31 cellular contexts compared by ENCODE assay signal in the genomic region with DNA sequence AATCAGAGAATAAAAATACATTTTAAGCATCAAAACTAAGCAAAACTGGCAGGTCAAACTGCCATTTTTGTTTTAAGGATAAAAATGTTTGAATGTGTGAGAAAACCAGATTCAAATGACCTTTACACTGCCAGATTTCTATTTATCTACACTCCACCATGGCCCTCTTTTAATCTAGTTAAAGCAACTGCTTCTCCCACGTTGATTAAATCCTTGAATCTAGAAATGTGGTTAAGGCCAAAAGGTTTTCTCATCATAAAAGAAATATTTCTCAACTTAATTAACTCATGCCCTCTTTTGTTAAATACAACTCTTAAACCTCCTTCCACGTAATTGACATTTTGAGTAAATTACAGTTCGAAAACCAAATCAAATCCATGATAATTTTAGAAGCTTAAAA. TPM values are rescaled to one million over a fixed set of nuclear protein-coding genes. Genes with fewer than 3 reads are reported as not detected.
DNase-seq lines count a peak whose midpoint lies in the region; ATAC-seq, FAIRE-seq and TF ChIP-seq lines count a peak whose summit lies in the region.
"Had no signal": no experiment of that assay in that cellular context is flagged by ENCODE, and none has a peak within 500 bp of the region (broad histone marks: within the 10 kb centered on the region; RNA-seq: fewer than 3 reads in every experiment).

No MANE protein-coding gene starts in this region.

- H3K79me2 ChIP-seq in K562 (ENCODE audit: control insufficient read depth, insufficient read depth, low read length) (peaks cover 89% of the 10 kb centered on the region), parathyroid adenoma (peaks cover 15% of the 10 kb centered on the region), HepG2 (ENCODE audit: insufficient read depth, low read length) (peaks cover 96% of the 10 kb centered on the region)

- in situ Hi-C loops in K562 (cut with MboI), result no loop called here
- in situ Hi-C loops in HepG2 (cut with HindIII; ENCODE audit: extremely low pct_ligation_motif_present, low pct_unique_long_range_greater_than_20kb), result no loop called here

- H3K27ac ChIP-seq in A549 (peak overlapping the region; percentile 63 to 83), HEK293 (ENCODE audit: extremely low read depth, low read depth, low read length) (no peak overlapping the region), K562 (ENCODE audit: extremely low read depth, low read depth, low read length) (no peak overlapping the region), parathyroid adenoma (no peak overlapping the region), HepG2 (ENCODE audit: extremely low read length, insufficient read depth, low read length) (no peak overlapping the region)
- H3K27ac ChIP-seq: BLaER1, left lung, upper lobe of left lung had no signal

- CTCF ChIA-PET in A549 (lab: Yijun Ruan, JAX) (interaction anchor here (0.9 to 2.0 kb wide), 2 partner anchors 11 to 50 kb away, joined by 3 to 6 read pairs; no protein-coding TSS in a partner anchor), HEK293 (lab: Yijun Ruan, JAX) (no interaction called here), K562 (lab: Yijun Ruan, JAX; ENCODE audit: low intra/inter-chr PET ratio) (no interaction called here), HepG2 (lab: Yijun Ruan, JAX; ENCODE audit: low intra/inter-chr PET ratio, low total read pairs) (no interaction called here)

- POLR2A ChIA-PET in A549 (lab: Yijun Ruan, JAX), result interaction anchor here (0.5 kb wide), 1 partner anchor 12 kb away, joined by 3 read pairs; no protein-coding TSS in a partner anchor
- POLR2A ChIA-PET in HEK293 (lab: Yijun Ruan, JAX), result no interaction called here
- POLR2A ChIA-PET in K562 (lab: Yijun Ruan, JAX), result interaction anchor here (1.4 kb wide), 1 partner anchor 9 kb away, joined by 3 read pairs; no protein-coding TSS in a partner anchor
- POLR2A ChIA-PET in HepG2 (lab: Yijun Ruan, JAX), result no interaction called here

- H3K27me3 ChIP-seq in K562 (ENCODE audit: control insufficient read depth in 2 of 2, insufficient read depth in 2 of 2, low read length in 2 of 2) (no peaks in the 10 kb centered on the region), parathyroid adenoma (ENCODE audit: control insufficient read depth, insufficient read depth, low read length) (no peaks in the 10 kb centered on the region), HepG2 (ENCODE audit: control insufficient read depth in 1 of 2, insufficient read depth in 2 of 2, low read length in 2 of 2) (no peaks in the 10 kb centered on the region; a peak in 1 of 5 replicates)
- H3K27me3 ChIP-seq: BLaER1, left lung, upper lobe of left lung had no signal

- no TSS peak for BruUV-seq in K562 (replicated peaks; lab: Mats Ljungman, UMichigan)
- BruUV-seq in HepG2 (replicated peaks; lab: Mats Ljungman, UMichigan), result no TSS peak

- DNase-seq in A549 (ENCODE audit: low read depth in 1 of 2, low spot score in 1 of 2) (no peak), K562 (ENCODE audit: extremely low read depth in 1 of 4, low spot score in 3 of 4) (no peak), OCI-M2 (lab: John Stamatoyannopoulos, UW; ENCODE audit: unreplicated experiment) (no peak), HepG2 (ENCODE audit: low spot score) (no peak), NCI-H1092 treated with DMSO at 0.1 percent for 48 hours (lab: John Stamatoyannopoulos, UW) (no peak)
- DNase-seq: activated CD4-positive, alpha-beta memory T cell treated with anti-CD3 and anti-CD28 coated beads for 36 hours; activated CD4-positive, CD25-positive, alpha-beta regulatory T cell; activated CD8-positive, alpha-beta memory T cell treated with anti-CD3 and anti-CD28 coated beads, Interleukin-2, amount 50 U/mL, for 4 hours; activated naive CD4-positive, alpha-beta T cell treated with anti-CD3 and anti-CD28 coated beads, Interleukin-2, amount 50 U/mL, for 16 hours; amygdala; COR-L47; DMS53; H7; hippocampal formation; KG1; left lung; MM.1S; naive B cell; NCI-H1436; NCI-H774; occipital lobe; retina; SHP77 treated with DMSO at 0.1 percent for 48 hours; stimulated activated CD4-positive, alpha-beta T cell treated with anti-CD3 and anti-CD28 coated beads, Interleukin-12 subunit alpha, Interleukin-12 subunit beta, amount 100 ng/mL, for 4 hours; stimulated activated CD4-positive, alpha-beta T cell treated with anti-CD3 and anti-CD28 coated beads, Interleukin-4, amount 100 ng/mL, for 1 hour; upper lobe of left lung had no signal

- TF ChIP-seq CTCF in A549 (IDR thresholded peaks at IDR 0.05), result no peak
- no peak for TF ChIP-seq CTCF in HEK293 (tag by site-specific recombination; IDR thresholded peaks at IDR 0.05)
- no peak for TF ChIP-seq CTCF in K562 (IDR thresholded peaks at IDR 0.05 in 2 of 3, conservative IDR thresholded peaks at IDR 0.05 in 1 of 3; ENCODE audit: insufficient read depth in 2 of 3, low read depth in 1 of 3, low read length in 3 of 3)
- TF ChIP-seq CTCF in parathyroid adenoma (IDR thresholded peaks at IDR 0.05), result no peak
- TF ChIP-seq CTCF in HepG2 (CRISPR knock-in tag; IDR thresholded peaks at IDR 0.05), result no peak

- H3K4me1 ChIP-seq in A549, result peaks cover 84% of the 10 kb centered on the region
- peaks cover 27% of the 10 kb centered on the region for H3K4me1 ChIP-seq in HEK293 (ENCODE audit: control insufficient read depth, insufficient read depth, low read length)
- H3K4me1 ChIP-seq in K562 (replicated peaks in 1 of 2; ENCODE audit: control insufficient read depth in 2 of 2, insufficient read depth in 2 of 2, low read length in 2 of 2), result no peaks in the 10 kb centered on the region
- no peaks in the 10 kb centered on the region for H3K4me1 ChIP-seq in parathyroid adenoma
- peaks cover 60% of the 10 kb centered on the region for H3K4me1 ChIP-seq in HepG2 (ENCODE audit: insufficient read depth, low read length)

- peak overlapping the region; percentile 28; the same call in 2 of the 3 replicates for H3K4me3 ChIP-seq in A549
- no peak overlapping the region for H3K4me3 ChIP-seq in HEK293 (ENCODE audit: low read depth, low read length)
- H3K4me3 ChIP-seq in K562, result no peak overlapping the region
- no peak overlapping the region for H3K4me3 ChIP-seq in parathyroid adenoma (ENCODE audit: low read depth, low read length)
- H3K4me3 ChIP-seq in HepG2 (replicated peaks in 1 of 3; ENCODE audit: insufficient read depth in 1 of 3, low read depth in 2 of 3, low read length in 3 of 3), result no peak overlapping the region
- H3K4me3 ChIP-seq: BLaER1, left lung, upper lobe of left lung had no signal

- 39% methylated on average over 3 of the region's 3 CpGs for WGBS in A549 (ENCODE audit: missing lambda C conversion rate)
- WGBS in K562 (ENCODE audit: insufficient coverage, low coverage, missing lambda C conversion rate), result 60% methylated on average over 3 of the region's 3 CpGs
- WGBS in HepG2 (ENCODE audit: low lambda C conversion rate), result 73% methylated on average over 3 of the region's 3 CpGs

- H3K36me3 ChIP-seq in HEK293 (ENCODE audit: control insufficient read depth in 2 of 2, insufficient read depth in 1 of 2, low read length in 2 of 2) (no peaks in the 10 kb centered on the region; a peak in 2 of 3 replicates), K562 (ENCODE audit: control insufficient read depth, insufficient read depth, low read length) (peaks cover 47% of the 10 kb centered on the region), parathyroid adenoma (ENCODE audit: control insufficient read depth, insufficient read depth, low read length) (no peaks in the 10 kb centered on the region), HepG2 (replicated peaks in 1 of 2; ENCODE audit: control insufficient read depth in 1 of 2, insufficient read depth in 2 of 2, low read length in 2 of 2) (peaks cover 10 to 48% of the 10 kb centered on the region in 2 experiments)
- H3K36me3 ChIP-seq: left lung, upper lobe of left lung had no signal

- ATAC-seq in A549, result no peak
- ATAC-seq in K562, result no peak
- no peak for ATAC-seq in HepG2

- H3K9ac ChIP-seq in K562 (ENCODE audit: insufficient read depth in 1 of 2, low read depth in 2 of 2, low read length in 2 of 2), result no peak overlapping the region
- no peak overlapping the region for H3K9ac ChIP-seq in parathyroid adenoma
- no peak overlapping the region for H3K9ac ChIP-seq in HepG2 (ENCODE audit: insufficient read depth, low read depth, low read length)
- H3K9ac ChIP-seq: BLaER1 had no signal

- TF ChIP-seq RAD21 in A549 (conservative IDR thresholded peaks at IDR 0.05 in 1 of 2, IDR thresholded peaks at IDR 0.05 in 1 of 2) (no peak), K562 (CRISPR knock-in tag; conservative IDR thresholded peaks at IDR 0.05 in 1 of 2, IDR thresholded peaks at IDR 0.05 in 1 of 2) (no peak), HepG2 (CRISPR knock-in tag; IDR thresholded peaks at IDR 0.05) (no peak)

- FAIRE-seq in A549 (lab: Jason Lieb, UNC) (no peak), K562 (lab: Jason Lieb, UNC) (no peak), HepG2 (lab: Jason Lieb, UNC) (no peak)
- FAIRE-seq: G401.6, HTR-8/SVneo had no signal

- TF ChIP-seq POLR2A in A549 (IDR thresholded peaks at IDR 0.05; ENCODE audit: low read length), result no peak
- TF ChIP-seq POLR2A in K562 (conservative IDR thresholded peaks at IDR 0.05), result no peak
- TF ChIP-seq POLR2A in HepG2 (IDR thresholded peaks at IDR 0.05; ENCODE audit: insufficient read depth in 1 of 2, low read depth in 2 of 2, low read length in 2 of 2), result no peak

- H2AFZ ChIP-seq in K562 (ENCODE audit: low read depth, low read length), result no peak overlapping the region
- H2AFZ ChIP-seq in parathyroid adenoma, result no peak overlapping the region
- no peak overlapping the region for H2AFZ ChIP-seq in HepG2 (ENCODE audit: low read length)

- TF ChIP-seq EP300 in A549 (IDR thresholded peaks at IDR 0.05) (no peak), K562 (IDR thresholded peaks at IDR 0.05; ENCODE audit: low read length) (no peak), HepG2 (IDR thresholded peaks at IDR 0.05; ENCODE audit: low read depth in 2 of 2, low read length in 2 of 2) (no peak), HepG2 (CRISPR knock-in tag; IDR thresholded peaks at IDR 0.05; ENCODE audit: borderline replicate concordance) (no peak)

- H3K4me2 ChIP-seq in A549 (peak overlapping the region; percentile 84), K562 (ENCODE audit: insufficient read depth, low read length) (no peak overlapping the region), parathyroid adenoma (ENCODE audit: low read length) (peak overlapping the region; percentile 24), HepG2 (ENCODE audit: low read depth, low read length) (no peak overlapping the region)
- H3K4me2 ChIP-seq: BLaER1 had no signal

- H4K20me1 ChIP-seq in K562 (replicated peaks; ENCODE audit: control insufficient read depth, insufficient read depth, low read length) (peaks cover 20% of the 10 kb centered on the region), HepG2 (ENCODE audit: insufficient read depth, low read length) (peaks cover 78% of the 10 kb centered on the region)

- no peaks in the 10 kb centered on the region for H3K9me3 ChIP-seq in A549
- no peaks in the 10 kb centered on the region for H3K9me3 ChIP-seq in HEK293 (ENCODE audit: control insufficient read depth, insufficient read depth, low read depth, low read length)
- H3K9me3 ChIP-seq in K562 (replicated peaks; ENCODE audit: control insufficient read depth, insufficient read depth, low read depth, low read length), result no peaks in the 10 kb centered on the region
- no peaks in the 10 kb centered on the region for H3K9me3 ChIP-seq in parathyroid adenoma (ENCODE audit: control insufficient read depth, low read length)
- no peaks in the 10 kb centered on the region for H3K9me3 ChIP-seq in HepG2 (ENCODE audit: low read length)
- H3K9me3 ChIP-seq: BLaER1, left lung, upper lobe of left lung had no signal

- intact Hi-C loops in K562 (cut with micrococcal nuclease), result no loop called here
- intact Hi-C loops in HepG2 (cut with micrococcal nuclease; ENCODE audit: unreplicated experiment), result no loop called here

- no peaks in the 10 kb centered on the region for H3K9me1 ChIP-seq in K562 (ENCODE audit: control insufficient read depth, insufficient read depth, low read length)

RNA-seq across cellular contexts. Expression of a gene that starts 15.0 kb away (rescaled TPM):
- polyA plus RNA-seq in A549 (2011; rRNA removed) (114 and 156 TPM in 2 replicates), A549 (2017; fragmentation: RNase III; extraction: RNeasy Plus Mini Kit Qiagen cat#74134 plus additional on column Dnase treatment) (55.2 to 58.7 TPM (median 57.7 TPM) in 3 replicates), K562 (2011; rRNA removed) (38.2 and 54.3 TPM in 2 replicates), K562 (2014; fragmentation: Illumina TruSeq; extraction: Trizol) (27.1 and 29.3 TPM in 2 replicates), K562 (2014; fragmentation: Nextera tagmentation; extraction: Ambion mirVana) (1 to 10 TPM; 5.2 to 5.6 TPM), K562 (2014; rRNA removed) (14.1 and 17.2 TPM in 2 replicates), HepG2 (2011; rRNA removed) (34.0 and 44.1 TPM in 2 replicates)
- polyA plus RNA-seq in A549 (2012; cell fraction: cytosol; rRNA removed), result 21.0 and 24.8 TPM in 2 replicates
- 13.2 and 15.3 TPM in 2 replicates for polyA plus RNA-seq in A549 (2012; cell fraction: nucleus; rRNA removed)
- 48.9 and 52.9 TPM in 2 replicates for polyA minus RNA-seq in A549 (2011; rRNA and poly(A)+ RNA removed)
- total RNA-seq in K562 (2011; cell fraction: chromatin; rRNA removed; ENCODE audit: low replicate concordance), result 9.0 and 24.6 TPM in 2 replicates
- 8.0 and 10.8 TPM in 2 replicates for total RNA-seq in K562 (2011; cell fraction: nucleolus; rRNA removed)
- 13.1 and 13.6 TPM in 2 replicates for total RNA-seq in K562 (2011; cell fraction: nucleoplasm; rRNA removed)
- total RNA-seq in K562 (2014; rRNA removed) (18.4 TPM in 2 replicates), K562 (2014; rRNA removed; fragmentation: Illumina TruSeq; extraction: Trizol) (30.7 and 31.8 TPM in 2 replicates), K562 (2015; rRNA removed; fragmentation: Illumina TruSeq; extraction: Trizol) (31.4 and 32.9 TPM in 2 replicates), K562 (2021) (24.6 and 25.0 TPM in 2 replicates), HepG2 (2016; rRNA removed; fragmentation: Illumina TruSeq; extraction: Trizol) (34.4 and 38.2 TPM in 2 replicates)
- polyA plus RNA-seq in K562 (2011; cell fraction: cytosol; rRNA removed), result 13.5 and 21.9 TPM in 2 replicates
- 6.9 and 13.0 TPM in 2 replicates for polyA plus RNA-seq in K562 (2011; cell fraction: nucleus; rRNA removed)
- polyA plus RNA-seq in K562 (2012), result 18.9 and 39.6 TPM in 2 replicates
- 106 and 110 TPM in 2 replicates for polyA minus RNA-seq in K562 (2011; rRNA and poly(A)+ RNA removed)
- polyA minus RNA-seq in K562 (2011; cell fraction: cytosol; rRNA and poly(A)+ RNA removed), result 25.7 and 40.9 TPM in 2 replicates
- polyA minus RNA-seq in K562 (2011; cell fraction: nucleus; rRNA and poly(A)+ RNA removed), result 13.1 and 21.5 TPM in 2 replicates
- 5.4 and 8.9 TPM in 2 replicates for total RNA-seq in HepG2 (2016; cell fraction: cytosol; rRNA removed; fragmentation: Illumina TruSeq; extraction: Trizol; ENCODE audit: low read depth)
- 35.4 and 39.1 TPM in 2 replicates for total RNA-seq in HepG2 (2016; cell fraction: insoluble cytoplasmic fraction; rRNA removed; fragmentation: Illumina TruSeq; extraction: Trizol)
- 24.6 TPM in 2 replicates for total RNA-seq in HepG2 (2016; cell fraction: membrane; rRNA removed; fragmentation: Illumina TruSeq; extraction: Trizol)
- total RNA-seq in HepG2 (2016; cell fraction: nucleus; rRNA removed; fragmentation: Illumina TruSeq; extraction: Trizol), result 18.5 and 19.0 TPM in 2 replicates
- 14.2 and 22.5 TPM in 2 replicates for polyA plus RNA-seq in HepG2 (2011; cell fraction: cytosol; rRNA removed)
- 10.6 and 13.2 TPM in 2 replicates for polyA plus RNA-seq in HepG2 (2011; cell fraction: nucleus; rRNA removed)
- polyA plus RNA-seq in HepG2 (2012), result 42.4 and 51.8 TPM in 2 replicates
- polyA plus RNA-seq in HepG2 (2016; cell fraction: cytosol; fragmentation: Illumina TruSeq; extraction: Trizol; ENCODE audit: low read depth), result 3.9 and 5.0 TPM in 2 replicates
- 29.2 and 31.8 TPM in 2 replicates for polyA plus RNA-seq in HepG2 (2016; cell fraction: insoluble cytoplasmic fraction; fragmentation: Illumina TruSeq; extraction: Trizol; ENCODE audit: low read depth)
- polyA plus RNA-seq in HepG2 (2016; cell fraction: membrane; fragmentation: Illumina TruSeq; extraction: Trizol; ENCODE audit: low read depth), result 12.2 and 13.6 TPM in 2 replicates
- polyA plus RNA-seq in HepG2 (2016; cell fraction: nucleus; fragmentation: Illumina TruSeq; extraction: Trizol; ENCODE audit: insufficient read depth, low read depth), result 14.1 and 15.7 TPM in 2 replicates
- 10.6 and 21.6 TPM in 2 replicates for polyA minus RNA-seq in HepG2 (2011; rRNA and poly(A)+ RNA removed; ENCODE audit: low replicate concordance)
- polyA minus RNA-seq in HepG2 (2011; cell fraction: cytosol; rRNA and poly(A)+ RNA removed), result 37.5 and 53.9 TPM in 2 replicates
- polyA minus RNA-seq in HepG2 (2011; cell fraction: nucleus; rRNA and poly(A)+ RNA removed), result 54.3 and 59.9 TPM in 2 replicates

Comparison
In these comparisons a context has a peak if more than half of its experiments do, and no peak if none do; other contexts are left out.
1. H3K27ac ChIP-seq: peak in A549 (2 of 2); none in HEK293 (single experiment), K562 (single experiment), parathyroid adenoma (single experiment) and HepG2 (single experiment).
2. H3K4me2 ChIP-seq: peak in A549 (single experiment) and parathyroid adenoma (single experiment); none in K562 (single experiment) and HepG2 (single experiment).
3. POLR2A ChIA-PET loops: an anchor here in A549 (0.5 kb wide) and K562 (1.4 kb wide); none called in HEK293 and HepG2.